Comparison of ENCODE assay signal across 8 cellular contexts in genomic region chr3:112086018-112086854, GRCh38. TPM values are rescaled to one million over a fixed set of nuclear protein-coding genes. Genes with fewer than 3 reads are reported as not detected.
DNase-seq lines count a peak whose midpoint lies in the region; ATAC-seq, FAIRE-seq and TF ChIP-seq lines count a peak whose summit lies in the region.

Gene C3orf52, plus strand, starts transcription at chr3:112086389. Its CDS starts 19 bp downstream, at chr3:112086408.

- 4% methylated on average over 30 of the region's 72 CpGs for WGBS in A549 (ENCODE audit: missing lambda C conversion rate)

- FAIRE-seq in A549 (lab: Jason Lieb, UNC), result no peak

- peak; percentile 86 to 94 for DNase-seq in A549 (ENCODE audit: low read depth in 1 of 2, low spot score in 1 of 2)
- DNase-seq in NCI-H526 (lab: John Stamatoyannopoulos, UW), result peak; percentile 43 to 82
- peak; percentile 85 for DNase-seq in activated CD8-positive, alpha-beta memory T cell treated with anti-CD3 and anti-CD28 coated beads for 24 hours
- peak; percentile 31 to 49 (median 40) for DNase-seq in effector memory CD4-positive, alpha-beta T cell
- DNase-seq in medulla oblongata (ENCODE audit: extremely low spot score), result peak; percentile 58
- DNase-seq in stimulated activated CD4-positive, alpha-beta T cell treated with anti-CD3 and anti-CD28 coated beads, TNF-alpha, amount 100 ng/mL, for 4 hours (ENCODE audit: low read depth in 3 of 3), result peak; percentile 19 to 28 (median 20)

- peak within 1 kb of the TSS; percentile 97 for H3K4me2 ChIP-seq in A549

- no peak for TF ChIP-seq EP300 in A549 (IDR thresholded peaks at IDR 0.05)

- H3K36me3 ChIP-seq in effector memory CD4-positive, alpha-beta T cell (ENCODE audit: control insufficient read depth, insufficient read depth, low read length), result no peaks in the 10 kb centered on the region

- CTCF ChIA-PET in A549 (lab: Yijun Ruan, JAX), result interaction anchor here (1.0 kb wide), 2 partner anchors 43 to 439 kb away, joined by 4 read pairs; no protein-coding TSS in a partner anchor

- ATAC-seq in A549 (peak; percentile 93 to 97), GM18867 (IDR thresholded peaks at IDR 0.05; ENCODE audit: unreplicated experiment) (peak; percentile 95), HG03066 (IDR thresholded peaks at IDR 0.05; ENCODE audit: low read depth, unreplicated experiment) (peak; percentile 87)

- peak within 1 kb of the TSS; percentile 58 for H3K4me3 ChIP-seq in A549
- H3K4me3 ChIP-seq in effector memory CD4-positive, alpha-beta T cell (ENCODE audit: insufficient read depth, low read depth, low read length, poor library complexity, severe bottlenecking), result peak within 1 kb of the TSS; percentile 56

- TF ChIP-seq RAD21 in A549 (conservative IDR thresholded peaks at IDR 0.05 in 1 of 2, IDR thresholded peaks at IDR 0.05 in 1 of 2), result peak in 1 of 2 experiments; percentile 20; a peak in 1 of 5 replicates

- H3K27ac ChIP-seq in A549, result peak within 1 kb of the TSS; percentile 69 to 94
- no peak within 1 kb of the TSS for H3K27ac ChIP-seq in effector memory CD4-positive, alpha-beta T cell (ENCODE audit: insufficient read depth, low read length, poor library complexity, severe bottlenecking)

- POLR2A ChIA-PET in A549 (lab: Yijun Ruan, JAX), result interaction anchor here (1.2 to 1.7 kb wide), 2 partner anchors 11 kb away, joined by 4 to 8 read pairs; no protein-coding TSS in a partner anchor

- no peak for TF ChIP-seq CTCF in A549 (IDR thresholded peaks at IDR 0.05)

- H3K9me3 ChIP-seq in A549, result no peaks in the 10 kb centered on the region
- no peaks in the 10 kb centered on the region for H3K9me3 ChIP-seq in effector memory CD4-positive, alpha-beta T cell (ENCODE audit: control insufficient read depth, low read length)

- peaks cover 32% of the 10 kb centered on the region for H3K4me1 ChIP-seq in A549
- peaks cover 18% of the 10 kb centered on the region for H3K4me1 ChIP-seq in effector memory CD4-positive, alpha-beta T cell (ENCODE audit: control insufficient read depth, insufficient read depth, low read length, poor library complexity, severe bottlenecking)

- H3K27me3 ChIP-seq in effector memory CD4-positive, alpha-beta T cell (replicated peaks; ENCODE audit: control insufficient read depth, insufficient read depth, low read length, poor library complexity, severe bottlenecking), result no peaks in the 10 kb centered on the region

- TF ChIP-seq POLR2A in A549 (IDR thresholded peaks at IDR 0.05; ENCODE audit: low read length), result peak; percentile 64

TF ChIP-seq in A549, 52 proteins besides CTCF, POLR2A, EP300 and RAD21 (continues in another document):
- no peak for TF ChIP-seq KDM5A (IDR thresholded peaks at IDR 0.05)
- TF ChIP-seq KDM1A (IDR thresholded peaks at IDR 0.05; ENCODE audit: low read depth), result no peak
- TF ChIP-seq PHF8 (IDR thresholded peaks at IDR 0.05; ENCODE audit: borderline replicate concordance, low read depth), result peak; percentile 83; the same call in 1 of the 2 replicates
- TF ChIP-seq E2F6 (IDR thresholded peaks at IDR 0.05; ENCODE audit: borderline replicate concordance, low read depth), result peak; percentile 86
- TF ChIP-seq JUNB (IDR thresholded peaks at IDR 0.05), result no peak
- TF ChIP-seq ESRRA (IDR thresholded peaks at IDR 0.05; ENCODE audit: borderline replicate concordance, low read length), result no peak
- TF ChIP-seq ZFP36 (IDR thresholded peaks at IDR 0.05; ENCODE audit: borderline replicate concordance, partially characterized antibody), result no peak
- no peak for TF ChIP-seq REST (IDR thresholded peaks at IDR 0.05)
- TF ChIP-seq JUN (IDR thresholded peaks at IDR 0.05), result peak; percentile 19 to 71; a peak in 2 of 5 replicates
- TF ChIP-seq FOSB (CRISPR knock-in tag; IDR thresholded peaks at IDR 0.05), result no peak
- TF ChIP-seq BCL3 (IDR thresholded peaks at IDR 0.05), result 0 out of 3 replicates have a peak, but pooled peaks have one; percentile 38
- TF ChIP-seq GATA3 (IDR thresholded peaks at IDR 0.05; ENCODE audit: borderline replicate concordance), result no peak
- TF ChIP-seq TFCP2L1 (CRISPR knock-in tag; IDR thresholded peaks at IDR 0.05), result peak; percentile 61; the same call in 1 of the 2 replicates
- no peak for TF ChIP-seq TP53 (CRISPR knock-in tag; IDR thresholded peaks at IDR 0.05)
- no peak for TF ChIP-seq RCOR1 (IDR thresholded peaks at IDR 0.05; ENCODE audit: low read depth, low read length)
- peak; percentile 65; the same call in 1 of the 2 replicates for TF ChIP-seq MYC (IDR thresholded peaks at IDR 0.05; ENCODE audit: borderline replicate concordance, low read length)
- no peak for TF ChIP-seq NR3C1 (IDR thresholded peaks at IDR 0.05)
- TF ChIP-seq RNF2 (IDR thresholded peaks at IDR 0.05; ENCODE audit: borderline replicate concordance, low read depth), result no peak
- no peak for TF ChIP-seq CBX8 (IDR thresholded peaks at IDR 0.05)
- TF ChIP-seq FOSL2 (IDR thresholded peaks at IDR 0.05), result no peak
- 0 out of 2 replicates have a peak, but pooled peaks have one; percentile 10 for TF ChIP-seq FOSL2 (CRISPR knock-in tag; IDR thresholded peaks at IDR 0.05)
- peak; percentile 96 for TF ChIP-seq MAX (IDR thresholded peaks at IDR 0.05)
- no peak for TF ChIP-seq EHMT2 (IDR thresholded peaks at IDR 0.05; ENCODE audit: low read depth)
- TF ChIP-seq USF2 (IDR thresholded peaks at IDR 0.05), result no peak

RNA-seq across cellular contexts. Expression of gene C3orf52, which starts in this region (rescaled TPM):
- polyA plus RNA-seq in A549 (2011; rRNA removed), result 10.3 and 11.5 TPM in 2 replicates
- 3.3 and 3.8 TPM in 2 replicates for polyA plus RNA-seq in A549 (2012; cell fraction: cytosol; rRNA removed)
- 3.2 and 9.3 TPM in 2 replicates for polyA plus RNA-seq in A549 (2012; cell fraction: nucleus; rRNA removed)
- polyA plus RNA-seq in A549 (2017; fragmentation: RNase III; extraction: RNeasy Plus Mini Kit Qiagen cat#74134 plus additional on column Dnase treatment), result 7.0 to 7.7 TPM (median 7.5 TPM) in 3 replicates
- 11.5 and 14.5 TPM in 2 replicates for polyA minus RNA-seq in A549 (2011; rRNA and poly(A)+ RNA removed)

Comparison
In these comparisons a context has a peak if more than half of its experiments do, and no peak if none do; other contexts are left out.
1. DNase-seq: peak in every context shown above with its lines; median percentile 90 in A549; 85 in activated CD8-positive, alpha-beta memory T cell treated with anti-CD3 and anti-CD28 coated beads for 24 hours; 62 in NCI-H526; 58 in medulla oblongata; 40 in effector memory CD4-positive, alpha-beta T cell; 20 in stimulated activated CD4-positive, alpha-beta T cell treated with anti-CD3 and anti-CD28 coated beads, TNF-alpha, amount 100 ng/mL, for 4 hours.